Comparison of ENCODE assay signal across 19 cellular contexts in the genomic region with DNA sequence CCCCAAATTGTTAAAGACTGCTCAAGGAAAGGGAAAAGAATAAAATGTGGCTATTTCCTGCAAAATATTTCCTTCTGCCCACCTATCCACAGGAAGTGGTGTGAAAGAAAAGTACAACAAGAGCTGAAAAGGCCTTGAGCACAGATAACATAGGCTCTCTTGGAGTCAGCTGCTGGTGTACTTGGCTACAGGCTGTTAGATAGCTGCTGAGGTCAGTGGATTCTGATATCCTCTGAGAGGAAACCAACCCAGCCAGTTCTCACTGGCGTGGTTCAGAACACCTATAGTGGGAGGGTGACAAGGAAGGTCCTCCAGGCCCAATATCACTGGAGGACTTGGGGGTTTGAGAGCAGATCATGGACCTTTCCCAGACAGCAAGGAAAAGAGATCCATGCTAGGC.
"Had no signal": no experiment of that assay in that cellular context is flagged by ENCODE, and none has a peak within 500 bp of the region (broad histone marks: within the 10 kb centered on the region; RNA-seq: fewer than 3 reads in every experiment).

No MANE protein-coding gene starts in this region.

- H3K9me3 ChIP-seq: gastroesophageal sphincter, ovary, SK-N-SH, upper lobe of right lung had no signal

- H3K9ac ChIP-seq: SK-N-SH had no signal

- H3K4me1 ChIP-seq: gastroesophageal sphincter, upper lobe of right lung had no signal

- H3K4me3 ChIP-seq: gastroesophageal sphincter, ovary, upper lobe of right lung had no signal

- H3K27me3 ChIP-seq: gastroesophageal sphincter, ovary, upper lobe of right lung had no signal

- H3K27ac ChIP-seq: epithelial cell of prostate, gastroesophageal sphincter, ovary, upper lobe of right lung had no signal

- DNase-seq: activated CD4-positive, alpha-beta memory T cell treated with anti-CD3 and anti-CD28 coated beads, Interleukin-2, amount 10 ng/mL, durations not matched to agents 7 days and 5 days; activated CD4-positive, alpha-beta T cell treated with anti-CD3 and anti-CD28 coated beads, Interleukin-2, amount 10 ng/mL, durations not matched to agents 24 days and 14 days; activated effector memory CD4-positive, alpha-beta T cell treated with anti-CD3 and anti-CD28 coated beads, Interleukin-2, amount 50 U/mL, for 16 hours; activated naive CD4-positive, alpha-beta T cell treated with anti-CD3 and anti-CD28 coated beads, Interleukin-2, amount 10 ng/mL, durations not matched to agents 7 days and 5 days; anterior cingulate cortex; central memory CD4-positive, alpha-beta T cell; endodermal cell; islet precursor cell; natural killer cell; ovary; SK-N-SH; small intestine; stimulated activated CD4-positive, alpha-beta T cell treated with anti-CD3 and anti-CD28 coated beads, Interleukin-2, amount 100 ng/mL, for 48 hours; stimulated activated CD8-positive, alpha-beta memory T cell treated with anti-CD3 and anti-CD28 coated beads, Interleukin-4, amount 100 ng/mL, for 48 hours; stimulated activated naive CD4-positive, alpha-beta T cell; upper lobe of right lung had no signal

- H3K4me2 ChIP-seq: SK-N-SH had no signal

- ATAC-seq: gastroesophageal sphincter, natural killer cell, sciatic nerve, upper lobe of right lung had no signal

- H3K36me3 ChIP-seq: gastroesophageal sphincter, ovary, upper lobe of right lung had no signal
